ENCODE assay signal across 18 cellular contexts in genomic region chr6:143325379-143326140, GRCh38.
A peak's percentile ranks its signal among the peaks of the same experiment; 100 is the strongest.
DNase-seq lines count a peak whose midpoint lies in the region; ATAC-seq and TF ChIP-seq lines count a peak whose summit lies in the region.
"Had no signal": no experiment of that assay in that cellular context is flagged by ENCODE, and none has a peak within 500 bp of the region (broad histone marks: within the 10 kb centered on the region; RNA-seq: fewer than 3 reads in every experiment).

No MANE protein-coding gene starts in this region.

- POLR2A ChIA-PET in RWPE1 (lab: Yijun Ruan, JAX; ENCODE audit: low non-redundant PET) = interaction anchor here (0.5 kb wide), 1 partner anchor 856 kb away, joined by 4 read pairs; no protein-coding TSS in a partner anchor

- no peak for ATAC-seq in GM18909 (IDR thresholded peaks at IDR 0.05; ENCODE audit: poor library complexity, unreplicated experiment)
- ATAC-seq: activated CD8-positive, alpha-beta T cell treated with anti-CD3 and anti-CD28 coated beads for 36 hours; HepG2; WTC11 had no signal

- CTCF ChIA-PET in RWPE1 (lab: Yijun Ruan, JAX) = no interaction called here

- TF ChIP-seq CTCF in RWPE1 (conservative IDR thresholded peaks at IDR 0.05; ENCODE audit: low read depth) (no peak), fibroblast of mammary gland (conservative IDR thresholded peaks at IDR 0.05; ENCODE audit: control insufficient read depth, insufficient read depth, low read depth, low read length) (no peak)

- DNase-seq in HCEC 1CT (peak; percentile 79), RWPE1 (ENCODE audit: low spot score) (peak; percentile 79), fibroblast of mammary gland (ENCODE audit: low read depth) (peak; percentile 74), renal cortical epithelial cell (ENCODE audit: low read depth) (peak; percentile 87), T-helper 9 cell (no peak), putamen (ENCODE audit: low spot score) (no peak)
- DNase-seq: activated CD8-positive, alpha-beta T cell treated with anti-CD3 and anti-CD28 coated beads for 36 hours; activated naive CD8-positive, alpha-beta T cell treated with anti-CD3 and anti-CD28 coated beads, Interleukin-2, amount 10 ng/mL, durations not matched to agents 7 days and 5 days; BE2C; caudate nucleus; effector CD8-positive, alpha-beta T cell; NCI-H1048; NCI-H2081; NCI-H69; Peyer's patch had no signal

- H3K4me3 ChIP-seq in fibroblast of mammary gland (ENCODE audit: control insufficient read depth, low read depth, low read length) = no peak overlapping the region
- H3K4me3 ChIP-seq: Peyer's patch had no signal

- H3K27ac ChIP-seq in RWPE1 = no peak overlapping the region
- H3K27ac ChIP-seq: Peyer's patch had no signal

Comparison
In these comparisons a context has a peak if more than half of its experiments do, and no peak if none do; other contexts are left out.
1. DNase-seq: peak in HCEC 1CT (single experiment), RWPE1 (single experiment), fibroblast of mammary gland (single experiment) and renal cortical epithelial cell (single experiment); none in T-helper 9 cell (single experiment) and putamen (single experiment).